8 cellular contexts compared by ENCODE assay signal in the genomic region with DNA sequence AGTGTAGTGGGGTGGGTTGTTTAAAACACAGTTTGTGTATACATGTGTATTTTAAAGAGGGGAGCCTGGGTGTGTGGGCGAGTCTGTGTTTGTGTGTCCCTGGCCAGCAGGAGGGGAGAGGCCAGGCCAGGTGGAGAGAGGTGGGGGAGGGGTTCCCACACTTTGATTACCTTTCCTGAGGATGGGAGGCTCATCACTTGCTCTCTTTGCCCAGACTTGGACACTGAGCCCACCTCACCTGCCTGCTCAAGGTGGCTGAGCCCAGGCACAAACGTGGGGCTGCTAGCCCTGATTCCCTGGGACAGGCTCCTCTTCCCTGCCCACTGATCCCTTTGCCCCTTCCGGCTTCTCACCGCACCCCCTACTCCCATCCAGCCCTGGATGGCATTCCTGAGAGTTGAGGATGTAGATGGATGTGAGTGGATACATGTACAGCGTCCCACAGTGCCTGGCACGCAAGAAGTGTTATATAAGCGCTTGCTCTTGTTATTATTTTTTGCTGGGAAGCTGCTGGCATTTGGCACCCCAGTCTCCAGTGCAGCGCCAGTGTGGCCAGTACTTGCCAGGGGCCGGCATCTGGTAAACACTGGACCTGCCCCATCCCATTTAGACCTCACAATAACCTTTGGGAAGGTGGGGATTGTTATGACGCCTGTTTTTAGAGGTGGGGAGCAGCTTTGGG. TPM values are rescaled to one million over a fixed set of nuclear protein-coding genes. Genes with fewer than 3 reads are reported as not detected.
DNase-seq lines count a peak whose midpoint lies in the region; ATAC-seq and TF ChIP-seq lines count a peak whose summit lies in the region.

No MANE protein-coding gene starts in this region.

- H3K36me3 ChIP-seq in testis (ENCODE audit: low read depth, missing control alignments) = no peaks in the 10 kb centered on the region

- H3K27me3 Mint-ChIP-seq in activated naive CD4-positive, alpha-beta T cell treated with anti-CD3 and anti-CD28 coated beads, Interleukin-2, amount 10 ng/mL, durations not matched to agents 7 days and 5 days = peaks cover 2% of the 10 kb centered on the region

- peaks cover 24% of the 10 kb centered on the region for H3K4me1 Mint-ChIP-seq in activated naive CD4-positive, alpha-beta T cell treated with anti-CD3 and anti-CD28 coated beads, Interleukin-2, amount 10 ng/mL, durations not matched to agents 7 days and 5 days

- peak overlapping the region; percentile 98 for H3K4me3 Mint-ChIP-seq in activated naive CD4-positive, alpha-beta T cell treated with anti-CD3 and anti-CD28 coated beads, Interleukin-2, amount 10 ng/mL, durations not matched to agents 7 days and 5 days

- peak overlapping the region; percentile 91 to 92 for H3K4me3 ChIP-seq in testis

- H3K27me3 ChIP-seq in testis = no peaks in the 10 kb centered on the region

- H3K27ac ChIP-seq in testis = peak overlapping the region; percentile 96 to 98

- no peak for TF ChIP-seq POLR2A in testis (IDR thresholded peaks at IDR 0.05)

- peak overlapping the region; percentile 100 for H3K27ac Mint-ChIP-seq in activated naive CD4-positive, alpha-beta T cell treated with anti-CD3 and anti-CD28 coated beads, Interleukin-2, amount 10 ng/mL, durations not matched to agents 7 days and 5 days

- no peak for ATAC-seq in left lobe of liver
- ATAC-seq in HG03457 (IDR thresholded peaks at IDR 0.05; ENCODE audit: unreplicated experiment) = no peak

- DNase-seq in activated naive CD4-positive, alpha-beta T cell treated with anti-CD3 and anti-CD28 coated beads, Interleukin-2, amount 10 ng/mL, durations not matched to agents 7 days and 5 days = no peak
- DNase-seq in activated naive CD4-positive, alpha-beta T cell treated with anti-CD3 and anti-CD28 coated beads, Interleukin-2, amount 50 U/mL, for 16 hours = no peak
- DNase-seq in amniotic epithelial cell (ENCODE audit: low read depth) (peak; percentile 62), left lobe of liver (ENCODE audit: low spot score) (peak; percentile 57), testis (no peak), NCI-H1436 (lab: John Stamatoyannopoulos, UW) (no peak), T-helper 9 cell (no peak)

- intact Hi-C loops in testis (cut with DNase I; ENCODE audit: low total_unique reads) = loop anchor here (2.0 to 10.0 kb wide), 2 partner anchors 115 to 181 kb away; no protein-coding TSS in a partner anchor

- H3K4me1 ChIP-seq in testis = peaks cover 16% of the 10 kb centered on the region

- CTCF ChIA-PET in activated naive CD4-positive, alpha-beta T cell treated with anti-CD3 and anti-CD28 coated beads, Interleukin-2, amount 10 ng/mL, durations not matched to agents 7 days and 5 days (lab: Charles Lee) = no interaction called here

- 61 to 66% methylated on average over 9 to 10 of the region's 10 CpGs for WGBS in testis, 2 donors

- H3K9me3 ChIP-seq in testis = no peaks in the 10 kb centered on the region

- H3K9me3 Mint-ChIP-seq in activated naive CD4-positive, alpha-beta T cell treated with anti-CD3 and anti-CD28 coated beads, Interleukin-2, amount 10 ng/mL, durations not matched to agents 7 days and 5 days = no peaks in the 10 kb centered on the region

- peaks cover 16% of the 10 kb centered on the region for H3K36me3 Mint-ChIP-seq in activated naive CD4-positive, alpha-beta T cell treated with anti-CD3 and anti-CD28 coated beads, Interleukin-2, amount 10 ng/mL, durations not matched to agents 7 days and 5 days

- no peak for TF ChIP-seq CTCF in testis (IDR thresholded peaks at IDR 0.05)

RNA-seq across cellular contexts. Expression of a gene that starts 2.7 kb away (rescaled TPM):
- 215 TPM for total RNA-seq in left lobe of liver
- 10 to 100 TPM; 25.9 to 40.0 TPM for total RNA-seq in testis
- polyA plus RNA-seq in testis (ENCODE audit: insufficient read depth, low read depth, low replicate concordance) = 11.3 TPM

RNA-seq across cellular contexts. Expression of a gene that starts 39.8 kb away (rescaled TPM):
- 9.1 TPM for total RNA-seq in left lobe of liver
- 10 to 100 TPM; 40.1 to 45.5 TPM for total RNA-seq in testis
- polyA plus RNA-seq in testis (ENCODE audit: insufficient read depth, low read depth, low replicate concordance) = 39.3 TPM

Comparison
In these comparisons a context has a peak if more than half of its experiments do, and no peak if none do; other contexts are left out.
1. DNase-seq: peak in amniotic epithelial cell (single experiment) and left lobe of liver (single experiment); none in activated naive CD4-positive, alpha-beta T cell treated with anti-CD3 and anti-CD28 coated beads, Interleukin-2, amount 10 ng/mL, durations not matched to agents 7 days and 5 days (single experiment), activated naive CD4-positive, alpha-beta T cell treated with anti-CD3 and anti-CD28 coated beads, Interleukin-2, amount 50 U/mL, for 16 hours (single experiment), testis (single experiment), NCI-H1436 (single experiment) and T-helper 9 cell (single experiment).